ENCODE assay signal across 16 cellular contexts in the genomic region with DNA sequence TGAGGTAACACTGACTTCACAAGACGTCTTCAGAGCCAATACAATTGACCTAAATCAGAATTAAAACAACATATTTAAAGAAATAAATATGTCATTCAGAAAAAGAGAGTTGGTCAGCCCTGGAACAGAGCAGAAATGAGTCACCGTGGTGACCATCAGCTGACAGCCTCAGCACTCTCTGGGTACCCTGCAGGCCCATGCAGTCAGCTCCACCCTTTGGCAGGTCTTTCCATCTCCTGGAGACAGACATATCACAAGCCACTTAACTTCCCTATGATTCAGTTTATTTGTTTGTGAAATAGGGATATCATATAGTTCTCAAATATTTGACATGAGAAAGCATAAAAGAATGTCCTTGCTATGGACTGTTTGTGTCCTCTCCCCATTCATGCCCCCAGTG.
A peak's percentile ranks its signal among the peaks of the same experiment; 100 is the strongest.
DNase-seq lines count a peak whose midpoint lies in the region; ATAC-seq, FAIRE-seq and TF ChIP-seq lines count a peak whose summit lies in the region.
"Had no signal": no experiment of that assay in that cellular context is flagged by ENCODE, and none has a peak within 500 bp of the region (broad histone marks: within the 10 kb centered on the region; RNA-seq: fewer than 3 reads in every experiment).

No MANE protein-coding gene starts in this region.

- peaks cover 4% of the 10 kb centered on the region for H3K9me3 Mint-ChIP-seq in Calu3 (ENCODE audit: low read depth, unreplicated experiment)
- H3K9me3 Mint-ChIP-seq in GM23338, result no peaks in the 10 kb centered on the region

- intact Hi-C loops in Calu3 (cut with micrococcal nuclease; ENCODE audit: unreplicated experiment), result no loop called here
- intact Hi-C loops in PC-9 (cut with micrococcal nuclease; ENCODE audit: unreplicated experiment), result no loop called here
- intact Hi-C loops in sigmoid colon (cut with DNase I), result no loop called here
- intact Hi-C loops in thyroid gland (cut with DNase I), result no loop called here

- H3K36me3 ChIP-seq in PC-9 (ENCODE audit: low read depth) (no peaks in the 10 kb centered on the region), fibroblast of lung (ENCODE audit: control insufficient read depth, insufficient read depth, low read length) (no peaks in the 10 kb centered on the region), sigmoid colon (no peaks in the 10 kb centered on the region), thyroid gland (no peaks in the 10 kb centered on the region), GM23338 (ENCODE audit: insufficient read depth) (no peaks in the 10 kb centered on the region)
- H3K36me3 ChIP-seq: HAP-1, tibial nerve had no signal

- peaks cover 18% of the 10 kb centered on the region; the same call in 1 of the 2 replicates for H3F3A ChIP-seq in PC-9 (ENCODE audit: insufficient read depth, low read depth)
- H3F3A ChIP-seq in GM23338 (replicated peaks; ENCODE audit: low read depth), result no peaks in the 10 kb centered on the region

- no peak for TF ChIP-seq EP300 in sigmoid colon (IDR thresholded peaks at IDR 0.05)

- TF ChIP-seq POLR2A in H54 (IDR thresholded peaks at IDR 0.05; ENCODE audit: low read depth, low read length) (no peak), sigmoid colon (IDR thresholded peaks at IDR 0.05) (no peak), thyroid gland (IDR thresholded peaks at IDR 0.05) (no peak)

- H3K27ac Mint-ChIP-seq in Calu3 (ENCODE audit: unreplicated experiment) (no peak overlapping the region), GM23338 (no peak overlapping the region)
- H3K27ac Mint-ChIP-seq: naive thymus-derived CD8-positive, alpha-beta T cell had no signal

- H3K36me3 Mint-ChIP-seq in Calu3 (ENCODE audit: insufficient read depth, unreplicated experiment), result no peaks in the 10 kb centered on the region
- H3K36me3 Mint-ChIP-seq in GM23338 (ENCODE audit: low read depth), result no peaks in the 10 kb centered on the region
- H3K36me3 Mint-ChIP-seq: naive thymus-derived CD8-positive, alpha-beta T cell had no signal

- 90 to 92% methylated on average over 2 of the region's 2 CpGs for WGBS in sigmoid colon, 2 donors
- WGBS in thyroid gland, 2 donors, result 92 to 94% methylated on average over 2 of the region's 2 CpGs

- H3K4me3 ChIP-seq in PC-9 (no peak overlapping the region), fibroblast of lung (replicated peaks in 1 of 4; ENCODE audit: control extremely low read depth in 1 of 4, insufficient read depth in 1 of 4, low read depth in 3 of 4, low read length in 4 of 4) (no peak overlapping the region), sigmoid colon (no peak overlapping the region), thyroid gland (replicated peaks in 1 of 3) (no peak overlapping the region), GM23338 (no peak overlapping the region)
- H3K4me3 ChIP-seq: HAP-1, tibial nerve had no signal

- H3K27me3 ChIP-seq in PC-9 (ENCODE audit: insufficient read depth, low read depth) (no peaks in the 10 kb centered on the region), fibroblast of lung (ENCODE audit: control insufficient read depth, insufficient read depth, low read length) (no peaks in the 10 kb centered on the region), sigmoid colon (no peaks in the 10 kb centered on the region), thyroid gland (no peaks in the 10 kb centered on the region), GM23338 (ENCODE audit: insufficient read depth) (no peaks in the 10 kb centered on the region)
- H3K27me3 ChIP-seq: tibial nerve had no signal

- H3K4me2 ChIP-seq in PC-9 (no peak overlapping the region), fibroblast of lung (ENCODE audit: extremely low read depth, insufficient read depth, low read length) (no peak overlapping the region), GM23338 (no peak overlapping the region)

- DNase-seq in Calu3 (peak; percentile 42), H54 (ENCODE audit: insufficient read length, low spot score) (peak; percentile 19), PC-9 (peak; percentile 32 to 43), fibroblast of lung (ENCODE audit: low read depth in 2 of 2) (peak; percentile 24 to 35), sigmoid colon (no peak), thyroid gland (no peak), GM23338 (ENCODE audit: low spot score) (no peak), NCI-H345 (lab: John Stamatoyannopoulos, UW) (no peak)
- DNase-seq: ACHN; activated CD4-positive, alpha-beta T cell treated with anti-CD3 and anti-CD28 coated beads for 1 hour; caudate nucleus; naive thymus-derived CD8-positive, alpha-beta T cell; NCI-H524 treated with DMSO at 0.1 percent for 48 hours had no signal

- H3K9me3 ChIP-seq in PC-9 (ENCODE audit: insufficient read depth, low read depth) (0 out of 2 replicates have a peak, but pooled peaks cover 5% of the 10 kb centered on the region), fibroblast of lung (ENCODE audit: control insufficient read depth, insufficient read depth, low read depth, low read length) (no peaks in the 10 kb centered on the region), sigmoid colon (no peaks in the 10 kb centered on the region), thyroid gland (no peaks in the 10 kb centered on the region)
- H3K9me3 ChIP-seq: HAP-1, tibial nerve had no signal

- TF ChIP-seq CTCF in Calu3 (IDR thresholded peaks at IDR 0.05; ENCODE audit: unreplicated experiment), result no peak
- TF ChIP-seq CTCF in PC-9 (conservative IDR thresholded peaks at IDR 0.05), result no peak
- no peak for TF ChIP-seq CTCF in fibroblast of lung (conservative IDR thresholded peaks at IDR 0.05 in 1 of 2, IDR thresholded peaks at IDR 0.05 in 1 of 2; ENCODE audit: low read depth in 1 of 2, low read length in 2 of 2)
- TF ChIP-seq CTCF in sigmoid colon (IDR thresholded peaks at IDR 0.05), result no peak
- no peak for TF ChIP-seq CTCF in thyroid gland (IDR thresholded peaks at IDR 0.05)
- TF ChIP-seq CTCF in GM23338 (conservative IDR thresholded peaks at IDR 0.05; ENCODE audit: low read depth in 2 of 2), result no peak

- POLR2A ChIA-PET in PC-9 (lab: Charles Lee; ENCODE audit: unreplicated experiment), result no interaction called here

- H3K27ac ChIP-seq in PC-9, result no peak overlapping the region
- no peak overlapping the region for H3K27ac ChIP-seq in fibroblast of lung (ENCODE audit: insufficient read depth, low read length)
- H3K27ac ChIP-seq in sigmoid colon, result no peak overlapping the region
- no peak overlapping the region for H3K27ac ChIP-seq in thyroid gland
- no peak overlapping the region for H3K27ac ChIP-seq in GM23338 (ENCODE audit: low read depth)
- H3K27ac ChIP-seq: tibial nerve had no signal

- H2AFZ ChIP-seq in PC-9 (no peak overlapping the region), fibroblast of lung (ENCODE audit: low read length) (no peak overlapping the region), GM23338 (no peak overlapping the region)

- no peaks in the 10 kb centered on the region for H3K9me2 ChIP-seq in PC-9 (ENCODE audit: insufficient read depth)
- H3K9me2 ChIP-seq in GM23338 (ENCODE audit: insufficient read depth), result peaks cover 9% of the 10 kb centered on the region

- H3K4me3 Mint-ChIP-seq in Calu3 (ENCODE audit: low read depth, unreplicated experiment) (no peak overlapping the region), GM23338 (no peak overlapping the region)
- H3K4me3 Mint-ChIP-seq: naive thymus-derived CD8-positive, alpha-beta T cell had no signal

- H3K79me2 ChIP-seq in PC-9 (ENCODE audit: low read depth) (no peaks in the 10 kb centered on the region), fibroblast of lung (ENCODE audit: control insufficient read depth, insufficient read depth, low read length) (no peaks in the 10 kb centered on the region), GM23338 (replicated peaks; ENCODE audit: insufficient read depth) (no peaks in the 10 kb centered on the region)

- CTCF ChIA-PET in Calu3 (lab: Charles Lee) (interaction anchor here (1.0 kb wide), 1 partner anchor 423 kb away, joined by 3 read pairs; no protein-coding TSS in a partner anchor), PC-9 (lab: Charles Lee) (no interaction called here)

- no peak for ATAC-seq in GM23338
- ATAC-seq: esophagus mucosa; naive thymus-derived CD8-positive, alpha-beta T cell had no signal

- BruUV-seq in Calu3 (replicated peaks; lab: Mats Ljungman, UMichigan), result no TSS peak
- no TSS peak for BruUV-seq in PC-9 (replicated peaks; lab: Mats Ljungman, UMichigan)

- H3K27me3 Mint-ChIP-seq in Calu3 (ENCODE audit: unreplicated experiment) (no peaks in the 10 kb centered on the region), GM23338 (ENCODE audit: insufficient read depth, low read depth, poor library complexity) (peaks cover 2% of the 10 kb centered on the region)

- no peak overlapping the region for H3K9ac ChIP-seq in fibroblast of lung (ENCODE audit: insufficient read depth, low read length)

- H4K20me1 ChIP-seq in PC-9 (ENCODE audit: insufficient read depth) (no peaks in the 10 kb centered on the region), fibroblast of lung (ENCODE audit: control insufficient read depth, extremely low read depth, insufficient read depth, low read length) (no peaks in the 10 kb centered on the region), GM23338 (replicated peaks; ENCODE audit: insufficient read depth) (no peaks in the 10 kb centered on the region)

- H3K4me1 Mint-ChIP-seq in Calu3 (ENCODE audit: low read depth, unreplicated experiment), result peaks cover 22% of the 10 kb centered on the region
- peaks cover 10% of the 10 kb centered on the region; the same call in 2 of the 3 replicates for H3K4me1 Mint-ChIP-seq in GM23338

- peak; percentile 81 for FAIRE-seq in H54 (lab: Jason Lieb, UNC)

- H3K4me1 ChIP-seq in PC-9 (replicated peaks; ENCODE audit: insufficient read depth) (peaks cover 15% of the 10 kb centered on the region), fibroblast of lung (ENCODE audit: control insufficient read depth, extremely low read depth, insufficient read depth, low read length) (no peaks in the 10 kb centered on the region), sigmoid colon (peaks cover 0 to 5% (median 0%) of the 10 kb centered on the region in 4 donors), thyroid gland (no peaks in the 10 kb centered on the region), GM23338 (ENCODE audit: insufficient read depth) (peaks cover 7% of the 10 kb centered on the region; the same call in 1 of the 2 replicates)

TF ChIP-seq in GM23338, 12 proteins besides CTCF, POLR2A, EP300 and RAD21 (continues in another document):
- TF ChIP-seq EZH2phosphoT487 (IDR thresholded peaks at IDR 0.05; ENCODE audit: unreplicated experiment) (no peak), ZNF331 (CRISPR knock-in tag; IDR thresholded peaks at IDR 0.05; ENCODE audit: low read depth) (no peak), ZNF114 (CRISPR knock-in tag; IDR thresholded peaks at IDR 0.05) (no peak), JUNB (IDR thresholded peaks at IDR 0.05; ENCODE audit: unreplicated experiment) (no peak), CREB1 (CRISPR knock-in tag; IDR thresholded peaks at IDR 0.05; ENCODE audit: low read depth) (no peak)
- TF ChIP-seq, protein P1, sequence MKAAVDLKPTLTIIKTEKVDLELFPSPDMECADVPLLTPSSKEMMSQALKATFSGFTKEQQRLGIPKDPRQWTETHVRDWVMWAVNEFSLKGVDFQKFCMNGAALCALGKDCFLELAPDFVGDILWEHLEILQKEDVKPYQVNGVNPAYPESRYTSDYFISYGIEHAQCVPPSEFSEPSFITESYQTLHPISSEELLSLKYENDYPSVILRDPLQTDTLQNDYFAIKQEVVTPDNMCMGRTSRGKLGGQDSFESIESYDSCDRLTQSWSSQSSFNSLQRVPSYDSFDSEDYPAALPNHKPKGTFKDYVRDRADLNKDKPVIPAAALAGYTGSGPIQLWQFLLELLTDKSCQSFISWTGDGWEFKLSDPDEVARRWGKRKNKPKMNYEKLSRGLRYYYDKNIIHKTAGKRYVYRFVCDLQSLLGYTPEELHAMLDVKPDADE (IDR thresholded peaks at IDR 0.05), result no peak

Comparison
In these comparisons a context has a peak if more than half of its experiments do, and no peak if none do; other contexts are left out.
1. DNase-seq: peak in Calu3 (single experiment), H54 (single experiment), PC-9 (2 of 2) and fibroblast of lung (2 of 2); none in sigmoid colon (single experiment), thyroid gland (0 of 2), GM23338 (single experiment) and NCI-H345 (single experiment).